Comparison of ENCODE assay signal across 10 cellular contexts in the genomic region with DNA sequence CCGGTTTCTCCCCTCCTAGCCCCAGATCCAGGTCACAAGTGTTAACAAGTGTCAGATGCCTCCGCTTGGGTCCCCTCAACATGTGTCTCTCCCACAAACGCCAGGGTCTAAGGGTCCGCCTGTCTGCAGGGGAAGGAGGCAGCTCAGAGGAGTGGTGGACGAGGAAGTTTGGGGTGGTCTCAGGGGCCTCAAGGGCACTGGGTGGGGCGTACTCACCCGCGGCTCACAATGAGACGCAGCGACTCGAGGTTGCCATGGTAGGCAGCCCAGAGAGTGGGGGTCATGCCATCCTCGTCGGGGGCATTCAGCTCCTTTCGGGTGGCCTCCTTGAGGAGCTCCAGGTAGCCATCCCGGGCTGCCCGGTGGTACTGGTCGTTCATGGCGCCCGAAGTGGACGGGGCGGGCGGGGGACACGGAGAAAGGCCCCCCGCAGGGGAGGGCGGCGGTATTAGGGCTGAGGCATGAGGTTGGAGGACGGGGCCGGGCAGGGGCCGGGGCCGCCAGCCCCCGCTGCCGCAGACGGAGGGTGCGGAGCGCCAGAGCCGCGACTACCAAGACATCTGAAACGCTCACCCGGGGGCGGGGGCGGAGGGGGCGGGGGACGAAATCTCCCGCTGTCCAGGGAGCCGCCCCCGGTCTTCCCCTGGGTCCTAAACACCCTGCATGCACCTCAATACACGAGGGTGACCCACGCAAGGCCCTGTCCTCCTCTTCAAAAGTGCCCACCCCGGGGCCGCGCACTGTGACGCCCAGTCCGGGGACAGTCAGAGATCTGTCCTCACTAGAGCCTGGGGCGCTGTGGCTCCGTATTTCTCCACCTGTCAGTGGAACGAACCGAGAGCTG. TPM values are rescaled to one million over a fixed set of nuclear protein-coding genes. Genes with fewer than 3 reads are reported as not detected.
DNase-seq lines count a peak whose midpoint lies in the region; ATAC-seq, FAIRE-seq and TF ChIP-seq lines count a peak whose summit lies in the region.
"Had no signal": no experiment of that assay in that cellular context is flagged by ENCODE, and none has a peak within 500 bp of the region (broad histone marks: within the 10 kb centered on the region; RNA-seq: fewer than 3 reads in every experiment).

A gene (minus strand): TSS at position 562 of the 844 bp plus-strand sequence. CDS start 182 bp downstream, at position 380.

- intact Hi-C loops in transverse colon (cut with DNase I; ENCODE audit: low total_unique reads): no loop called here

- H3K4me3 ChIP-seq in adipocyte (ENCODE audit: low read length) (no peak within 1 kb of the TSS), transverse colon (peak within 1 kb of the TSS in 2 of 4 donors; percentile 21 to 41)

- no peak for FAIRE-seq in RCC 7860 (lab: Jason Lieb, UNC)
- FAIRE-seq: G401.6 had no signal

- no peak within 1 kb of the TSS for H3K9ac ChIP-seq in adipocyte (ENCODE audit: low read length)

- DNase-seq in activated CD8-positive, alpha-beta memory T cell treated with anti-CD3 and anti-CD28 coated beads, Interleukin-2, amount 50 U/mL, for 4 hours: peak; percentile 26
- DNase-seq in activated CD8-positive, alpha-beta memory T cell treated with anti-CD3 and anti-CD28 coated beads for 24 hours: no peak
- peak; percentile 34 for DNase-seq in adipocyte (ENCODE audit: low read depth)
- peak in 2 of 3 donors; percentile 11 to 30 for DNase-seq in immature natural killer cell
- peak; percentile 17 for DNase-seq in transverse colon
- no peak for DNase-seq in foreskin melanocyte
- no peak for DNase-seq in RCC 7860 (ENCODE audit: low spot score)

- no peak for TF ChIP-seq POLR2A in transverse colon (IDR thresholded peaks at IDR 0.05)

- H3K9me3 Mint-ChIP-seq in immature natural killer cell: no peaks in the 10 kb centered on the region
- H3K9me3 Mint-ChIP-seq: T-helper 1 cell treated with Interleukin-12 subunit alpha and Interleukin-12 subunit beta and Interleukin-4 antibody, amounts not matched to agents 30 μg/mL and 1 μg/mL, for 36 hours had no signal

- no peak for TF ChIP-seq CTCF in transverse colon (IDR thresholded peaks at IDR 0.05)

- H3K27me3 Mint-ChIP-seq in immature natural killer cell (ENCODE audit: low read depth in 3 of 3): peaks cover 18 to 27% (median 21%) of the 10 kb centered on the region in 3 donors

- ATAC-seq in HG03108 (IDR thresholded peaks at IDR 0.05; ENCODE audit: unreplicated experiment): no peak

- H3K36me3 Mint-ChIP-seq in immature natural killer cell: no peaks in the 10 kb centered on the region

- 13% methylated on average over 21 of the region's 57 CpGs; no CpG with 5 or more reads in 1 of the 2 donors for WGBS in transverse colon (ENCODE audit: low coverage in 1 of 2), 2 donors

- no peak within 1 kb of the TSS for H3K27ac ChIP-seq in transverse colon

- H3K4me3 Mint-ChIP-seq in immature natural killer cell: peak within 1 kb of the TSS; percentile 53 to 71 (median 67)

- H3K4me1 Mint-ChIP-seq in immature natural killer cell: peaks cover 0 to 8% of the 10 kb centered on the region in 2 donors

- H3K4me1 ChIP-seq in adipocyte (ENCODE audit: control insufficient read depth, insufficient read depth, low read length) (no peaks in the 10 kb centered on the region), transverse colon (peaks cover 10 to 24% (median 15%) of the 10 kb centered on the region in 4 donors)

- in situ Hi-C loops in transverse colon (cut with MboI; ENCODE audit: low pct_ligation_motif_present in 1 of 4, low pct_unique_long_range_greater_than_20kb in 1 of 4, low sequenced_read_pairs in 3 of 4): no loop called here

- no peaks in the 10 kb centered on the region for H3K36me3 ChIP-seq in adipocyte (ENCODE audit: control insufficient read depth, insufficient read depth, low read length, severe bottlenecking)
- no peaks in the 10 kb centered on the region for H3K36me3 ChIP-seq in transverse colon

- TF ChIP-seq EP300 in transverse colon (IDR thresholded peaks at IDR 0.05; ENCODE audit: low read depth): no peak

- H3K27me3 ChIP-seq in adipocyte (replicated peaks; ENCODE audit: control insufficient read depth, insufficient read depth, low read length) (peaks cover 57% of the 10 kb centered on the region), transverse colon (peaks cover 91% of the 10 kb centered on the region)

- H3K9me3 ChIP-seq in adipocyte (ENCODE audit: control insufficient read depth, low read length) (no peaks in the 10 kb centered on the region), transverse colon (no peaks in the 10 kb centered on the region)

- peak within 1 kb of the TSS in 1 of 6 donors; percentile 64 for H3K27ac Mint-ChIP-seq in immature natural killer cell
- H3K27ac Mint-ChIP-seq: T-helper 1 cell treated with Interleukin-12 subunit alpha and Interleukin-12 subunit beta and Interleukin-4 antibody, amounts not matched to agents 30 μg/mL and 1 μg/mL, for 36 hours had no signal

RNA-seq across cellular contexts. Expression of the gene that starts here (rescaled TPM):
- not detected for polyA plus RNA-seq in immature natural killer cell
- total RNA-seq in transverse colon: under 1 TPM in 2 of 4 donors, not detected in 2; 0.27 to 0.32 TPM

Comparison
In these comparisons a context has a peak if more than half of its experiments do, and no peak if none do; other contexts are left out.
1. DNase-seq: peak in activated CD8-positive, alpha-beta memory T cell treated with anti-CD3 and anti-CD28 coated beads, Interleukin-2, amount 50 U/mL, for 4 hours (single experiment) and adipocyte (single experiment); none in activated CD8-positive, alpha-beta memory T cell treated with anti-CD3 and anti-CD28 coated beads for 24 hours (single experiment), foreskin melanocyte (single experiment) and RCC 7860 (single experiment).
2. Peak in DNase-seq in immature natural killer cell; RNA of the gene not detected or under 1 TPM.
3. Peak in DNase-seq in transverse colon; RNA of the gene not detected or under 1 TPM.